Comparison of ENCODE assay signal across 1 cellular context in the genomic region with DNA sequence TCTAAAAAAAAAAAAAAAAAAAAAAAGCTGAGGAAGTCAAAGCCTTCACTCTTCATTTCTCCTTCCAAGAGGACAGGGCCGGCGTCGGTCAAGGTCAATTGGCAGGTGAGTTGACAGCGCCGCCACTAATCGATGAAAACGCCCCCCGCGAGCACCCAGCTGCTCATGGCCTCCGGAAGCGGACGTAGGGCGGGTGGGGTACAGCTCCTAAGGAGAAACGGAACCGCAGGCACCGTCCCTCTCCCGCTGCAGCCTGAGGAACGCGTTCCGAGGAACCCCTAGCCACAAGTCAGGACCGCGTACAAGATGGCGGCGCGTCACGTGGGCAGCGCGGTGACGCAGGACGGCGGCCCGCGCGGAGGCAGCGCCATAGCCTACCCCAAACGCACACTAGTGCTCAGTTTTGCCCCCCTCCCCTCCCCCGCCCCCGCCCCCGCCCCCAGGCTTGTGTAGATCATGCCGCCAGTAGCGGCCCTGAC.
TF ChIP-seq lines count a peak whose summit lies in the region.

Gene ATF1 (plus strand): TSS at position 465 of the 479 bp plus-strand sequence. CDS start 16,045 bp downstream, outside the sequence.

TF ChIP-seq in K562, 482 proteins besides CTCF, POLR2A, EP300 and RAD21 (continued from another document and continues in another):
- peak; percentile 88 for TF ChIP-seq MITF (IDR thresholded peaks at IDR 0.05)
- no peak for TF ChIP-seq NR2C2 (CRISPR knock-in tag; IDR thresholded peaks at IDR 0.05)
- 0 out of 2 replicates have a peak, but pooled peaks have one; percentile 34 for TF ChIP-seq NR2C2 (tag; IDR thresholded peaks at IDR 0.05)
- TF ChIP-seq ZNF384 (IDR thresholded peaks at IDR 0.05; ENCODE audit: low read depth, low read length): peak; percentile 59
- TF ChIP-seq CREB3L1 (IDR thresholded peaks at IDR 0.05; ENCODE audit: borderline replicate concordance, low read depth): peak; percentile 54; the same call in 1 of the 2 replicates
- no peak for TF ChIP-seq ZNF140 (CRISPR knock-in tag; IDR thresholded peaks at IDR 0.05)
- no peak for TF ChIP-seq JUNB (CRISPR knock-in tag; conservative IDR thresholded peaks at IDR 0.05)
- no peak for TF ChIP-seq POLR3A (IDR thresholded peaks at IDR 0.05; ENCODE audit: borderline replicate concordance, extremely low read depth, insufficient read depth, insufficient read length)
- TF ChIP-seq ZNF12 (CRISPR knock-in tag; IDR thresholded peaks at IDR 0.05): no peak
- peak; percentile 49; the same call in 1 of the 2 replicates for TF ChIP-seq NCOA6 (IDR thresholded peaks at IDR 0.05)
- peak; percentile 62 to 70 for TF ChIP-seq E2F6 (IDR thresholded peaks at IDR 0.05; ENCODE audit: borderline replicate concordance in 1 of 2, extremely low read depth in 1 of 2, insufficient read depth in 1 of 2, insufficient read length in 1 of 2, low read depth in 1 of 2, low read length in 1 of 2, poor library complexity in 1 of 2, severe bottlenecking in 1 of 2)
- TF ChIP-seq ASH1L (IDR thresholded peaks at IDR 0.05; ENCODE audit: borderline replicate concordance, low read depth, partially characterized antibody): no peak
- 0 out of 2 replicates have a peak, but pooled peaks have one; percentile 17 for TF ChIP-seq SRSF3 (IDR thresholded peaks at IDR 0.05; ENCODE audit: insufficient read depth, low read length)
- TF ChIP-seq, protein P1, sequence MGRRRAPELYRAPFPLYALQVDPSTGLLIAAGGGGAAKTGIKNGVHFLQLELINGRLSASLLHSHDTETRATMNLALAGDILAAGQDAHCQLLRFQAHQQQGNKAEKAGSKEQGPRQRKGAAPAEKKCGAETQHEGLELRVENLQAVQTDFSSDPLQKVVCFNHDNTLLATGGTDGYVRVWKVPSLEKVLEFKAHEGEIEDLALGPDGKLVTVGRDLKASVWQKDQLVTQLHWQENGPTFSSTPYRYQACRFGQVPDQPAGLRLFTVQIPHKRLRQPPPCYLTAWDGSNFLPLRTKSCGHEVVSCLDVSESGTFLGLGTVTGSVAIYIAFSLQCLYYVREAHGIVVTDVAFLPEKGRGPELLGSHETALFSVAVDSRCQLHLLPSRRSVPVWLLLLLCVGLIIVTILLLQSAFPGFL (CRISPR knock-in tag; IDR thresholded peaks at IDR 0.05): peak; percentile 81; the same call in 1 of the 2 replicates
- TF ChIP-seq, protein P2, sequence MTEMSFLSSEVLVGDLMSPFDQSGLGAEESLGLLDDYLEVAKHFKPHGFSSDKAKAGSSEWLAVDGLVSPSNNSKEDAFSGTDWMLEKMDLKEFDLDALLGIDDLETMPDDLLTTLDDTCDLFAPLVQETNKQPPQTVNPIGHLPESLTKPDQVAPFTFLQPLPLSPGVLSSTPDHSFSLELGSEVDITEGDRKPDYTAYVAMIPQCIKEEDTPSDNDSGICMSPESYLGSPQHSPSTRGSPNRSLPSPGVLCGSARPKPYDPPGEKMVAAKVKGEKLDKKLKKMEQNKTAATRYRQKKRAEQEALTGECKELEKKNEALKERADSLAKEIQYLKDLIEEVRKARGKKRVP (CRISPR knock-in tag; IDR thresholded peaks at IDR 0.05): no peak
- no peak for TF ChIP-seq CCAR2 (IDR thresholded peaks at IDR 0.05; ENCODE audit: low read depth, low read length)
- TF ChIP-seq ZBTB8A (IDR thresholded peaks at IDR 0.05; ENCODE audit: partially characterized antibody): no peak
- TF ChIP-seq ADNP (tag; IDR thresholded peaks at IDR 0.05): no peak
- TF ChIP-seq MLX (CRISPR knock-in tag; conservative IDR thresholded peaks at IDR 0.05): no peak
- TF ChIP-seq, protein P3, sequence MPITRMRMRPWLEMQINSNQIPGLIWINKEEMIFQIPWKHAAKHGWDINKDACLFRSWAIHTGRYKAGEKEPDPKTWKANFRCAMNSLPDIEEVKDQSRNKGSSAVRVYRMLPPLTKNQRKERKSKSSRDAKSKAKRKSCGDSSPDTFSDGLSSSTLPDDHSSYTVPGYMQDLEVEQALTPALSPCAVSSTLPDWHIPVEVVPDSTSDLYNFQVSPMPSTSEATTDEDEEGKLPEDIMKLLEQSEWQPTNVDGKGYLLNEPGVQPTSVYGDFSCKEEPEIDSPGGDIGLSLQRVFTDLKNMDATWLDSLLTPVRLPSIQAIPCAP (CRISPR knock-in tag; IDR thresholded peaks at IDR 0.05; ENCODE audit: borderline replicate concordance): no peak
- TF ChIP-seq ZNF449 (CRISPR knock-in tag; IDR thresholded peaks at IDR 0.05): no peak
- no peak for TF ChIP-seq SMARCB1 (IDR thresholded peaks at IDR 0.05; ENCODE audit: insufficient read length, low read depth)
- TF ChIP-seq, protein P4, sequence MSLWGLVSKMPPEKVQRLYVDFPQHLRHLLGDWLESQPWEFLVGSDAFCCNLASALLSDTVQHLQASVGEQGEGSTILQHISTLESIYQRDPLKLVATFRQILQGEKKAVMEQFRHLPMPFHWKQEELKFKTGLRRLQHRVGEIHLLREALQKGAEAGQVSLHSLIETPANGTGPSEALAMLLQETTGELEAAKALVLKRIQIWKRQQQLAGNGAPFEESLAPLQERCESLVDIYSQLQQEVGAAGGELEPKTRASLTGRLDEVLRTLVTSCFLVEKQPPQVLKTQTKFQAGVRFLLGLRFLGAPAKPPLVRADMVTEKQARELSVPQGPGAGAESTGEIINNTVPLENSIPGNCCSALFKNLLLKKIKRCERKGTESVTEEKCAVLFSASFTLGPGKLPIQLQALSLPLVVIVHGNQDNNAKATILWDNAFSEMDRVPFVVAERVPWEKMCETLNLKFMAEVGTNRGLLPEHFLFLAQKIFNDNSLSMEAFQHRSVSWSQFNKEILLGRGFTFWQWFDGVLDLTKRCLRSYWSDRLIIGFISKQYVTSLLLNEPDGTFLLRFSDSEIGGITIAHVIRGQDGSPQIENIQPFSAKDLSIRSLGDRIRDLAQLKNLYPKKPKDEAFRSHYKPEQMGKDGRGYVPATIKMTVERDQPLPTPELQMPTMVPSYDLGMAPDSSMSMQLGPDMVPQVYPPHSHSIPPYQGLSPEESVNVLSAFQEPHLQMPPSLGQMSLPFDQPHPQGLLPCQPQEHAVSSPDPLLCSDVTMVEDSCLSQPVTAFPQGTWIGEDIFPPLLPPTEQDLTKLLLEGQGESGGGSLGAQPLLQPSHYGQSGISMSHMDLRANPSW (CRISPR knock-in tag; IDR thresholded peaks at IDR 0.05): no peak
- peak in 1 of 2 experiments; percentile 72; a peak in 1 of 4 replicates for TF ChIP-seq KDM4B (IDR thresholded peaks at IDR 0.05; ENCODE audit: borderline replicate concordance in 2 of 2, low read depth in 1 of 2)
- TF ChIP-seq CREM (IDR thresholded peaks at IDR 0.05; ENCODE audit: low read depth): peak; percentile 97
- TF ChIP-seq TFAP4 (CRISPR knock-in tag; IDR thresholded peaks at IDR 0.05; ENCODE audit: borderline replicate concordance): peak; percentile 93
- peak in 1 of 2 experiments; percentile 66; a peak in 1 of 4 replicates for TF ChIP-seq TEAD1 (CRISPR knock-in tag; IDR thresholded peaks at IDR 0.05)
- TF ChIP-seq ZNF79 (CRISPR knock-in tag; IDR thresholded peaks at IDR 0.05; ENCODE audit: low read depth): no peak
- TF ChIP-seq NR2C1 (IDR thresholded peaks at IDR 0.05): no peak
- 0 out of 2 replicates have a peak, but pooled peaks have one; percentile 40 for TF ChIP-seq NR2C1 (tag; IDR thresholded peaks at IDR 0.05)
- no peak for TF ChIP-seq ZNF707 (CRISPR knock-in tag; conservative IDR thresholded peaks at IDR 0.05)
- no peak for TF ChIP-seq ZC3H8 (IDR thresholded peaks at IDR 0.05)
- no peak for TF ChIP-seq HDAC3 (IDR thresholded peaks at IDR 0.05; ENCODE audit: borderline replicate concordance, partially characterized antibody)
- peak; percentile 65; the same call in 1 of the 2 replicates for TF ChIP-seq KAT8 (IDR thresholded peaks at IDR 0.05; ENCODE audit: low read depth)
- TF ChIP-seq CUX1 (CRISPR knock-in tag; IDR thresholded peaks at IDR 0.05): peak; percentile 84; the same call in 1 of the 2 replicates
- no peak for TF ChIP-seq MAFF (IDR thresholded peaks at IDR 0.05; ENCODE audit: low read length)
- TF ChIP-seq RBBP5 (IDR thresholded peaks at IDR 0.05; ENCODE audit: borderline replicate concordance, insufficient read depth, low read length, poor library complexity, severe bottlenecking): no peak
- no peak for TF ChIP-seq BCL6 (CRISPR knock-in tag; IDR thresholded peaks at IDR 0.05)
- TF ChIP-seq, protein P5, sequence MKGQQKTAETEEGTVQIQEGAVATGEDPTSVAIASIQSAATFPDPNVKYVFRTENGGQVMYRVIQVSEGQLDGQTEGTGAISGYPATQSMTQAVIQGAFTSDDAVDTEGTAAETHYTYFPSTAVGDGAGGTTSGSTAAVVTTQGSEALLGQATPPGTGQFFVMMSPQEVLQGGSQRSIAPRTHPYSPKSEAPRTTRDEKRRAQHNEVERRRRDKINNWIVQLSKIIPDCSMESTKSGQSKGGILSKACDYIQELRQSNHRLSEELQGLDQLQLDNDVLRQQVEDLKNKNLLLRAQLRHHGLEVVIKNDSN (CRISPR knock-in tag; IDR thresholded peaks at IDR 0.05): peak; percentile 96
- TF ChIP-seq TCFL5 (CRISPR knock-in tag; conservative IDR thresholded peaks at IDR 0.05): no peak
